Comparison of ENCODE assay signal across 24 cellular contexts in genomic region chr4:29467044-29467717, GRCh38.
DNase-seq lines count a peak whose midpoint lies in the region; ATAC-seq, FAIRE-seq and TF ChIP-seq lines count a peak whose summit lies in the region.
"Had no signal": no experiment of that assay in that cellular context is flagged by ENCODE, and none has a peak within 500 bp of the region (broad histone marks: within the 10 kb centered on the region; RNA-seq: fewer than 3 reads in every experiment).

No MANE protein-coding gene starts in this region.

- H3K9me3 Mint-ChIP-seq in MCF 10A (ENCODE audit: unreplicated experiment) = peaks cover 8% of the 10 kb centered on the region

- H3K9me3 ChIP-seq in breast epithelium = no peaks in the 10 kb centered on the region
- H3K9me3 ChIP-seq in tibial nerve = no peaks in the 10 kb centered on the region
- H3K9me3 ChIP-seq: neutrophil, Peyer's patch, prostate gland, upper lobe of left lung had no signal

- POLR2A ChIA-PET in MCF 10A (lab: Yijun Ruan, JAX) = interaction anchor here (0.6 to 0.9 kb wide), 2 partner anchors 46 to 96 kb away, joined by 3 read pairs; no protein-coding TSS in a partner anchor

- WGBS in tibial nerve, 2 donors = 37 to 57% methylated on average over 1 of the region's 1 CpG

- TF ChIP-seq CTCF in MCF 10A (IDR thresholded peaks at IDR 0.05; ENCODE audit: unreplicated experiment) (no peak), breast epithelium (IDR thresholded peaks at IDR 0.05) (no peak), tibial nerve (IDR thresholded peaks at IDR 0.05) (no peak)

- TF ChIP-seq POLR2A in breast epithelium (IDR thresholded peaks at IDR 0.05) (no peak), tibial nerve (IDR thresholded peaks at IDR 0.05) (no peak)

- H3K27me3 ChIP-seq in breast epithelium (no peaks in the 10 kb centered on the region), tibial nerve (no peaks in the 10 kb centered on the region)
- H3K27me3 ChIP-seq: dorsolateral prefrontal cortex, neutrophil, Peyer's patch, upper lobe of left lung had no signal

- BruUV-seq in MCF 10A (replicated peaks; lab: Mats Ljungman, UMichigan) = no TSS peak

- H3K36me3 ChIP-seq in breast epithelium = no peaks in the 10 kb centered on the region
- H3K36me3 ChIP-seq in tibial nerve = no peaks in the 10 kb centered on the region
- H3K36me3 ChIP-seq: neutrophil, Peyer's patch, prostate gland, upper lobe of left lung had no signal

- DNase-seq in MCF 10A (ENCODE audit: unreplicated experiment) (peak; percentile 4), breast epithelium (ENCODE audit: low spot score in 2 of 2) (no peak), NOMO-1 treated with DMSO at 0.1 percent for 48 hours (lab: John Stamatoyannopoulos, UW; ENCODE audit: unreplicated experiment) (no peak), NCI-H774 (lab: John Stamatoyannopoulos, UW) (no peak), tibial nerve (ENCODE audit: low spot score in 2 of 2) (no peak)
- DNase-seq: activated CD4-positive, alpha-beta memory T cell treated with anti-CD3 and anti-CD28 coated beads for 36 hours; activated naive CD8-positive, alpha-beta T cell treated with anti-CD3 and anti-CD28 coated beads for 36 hours; CD8-positive, alpha-beta memory T cell; cerebellar nuclear complex; dorsolateral prefrontal cortex; HCEC 1CT; mammary epithelial cell; NCI-H1105; NCI-H2081; NCI-H345; Peyer's patch; stimulated activated CD8-positive, alpha-beta memory T cell treated with anti-CD3 and anti-CD28 coated beads, Interleukin-4, amount 100 ng/mL, for 48 hours; upper lobe of left lung had no signal

- no peak overlapping the region for H3K27ac ChIP-seq in breast epithelium
- no peak overlapping the region for H3K27ac ChIP-seq in tibial nerve
- H3K27ac ChIP-seq: dorsolateral prefrontal cortex, neutrophil, Peyer's patch, prostate gland, upper lobe of left lung had no signal

- CTCF ChIA-PET in MCF 10A (lab: Yijun Ruan, JAX) = interaction anchor here (1.3 kb wide), 1 partner anchor 13 kb away, joined by 4 read pairs; no protein-coding TSS in a partner anchor

- H3K4me3 ChIP-seq in breast epithelium (no peak overlapping the region), tibial nerve (no peak overlapping the region)
- H3K4me3 ChIP-seq: dorsolateral prefrontal cortex, GM12878, Peyer's patch, prostate gland, upper lobe of left lung had no signal

- H3K36me3 Mint-ChIP-seq in MCF 10A (ENCODE audit: insufficient read depth, unreplicated experiment) = no peaks in the 10 kb centered on the region
- H3K36me3 Mint-ChIP-seq: activated CD4-positive, alpha-beta memory T cell treated with anti-CD3 and anti-CD28 coated beads for 36 hours; activated naive CD8-positive, alpha-beta T cell treated with anti-CD3 and anti-CD28 coated beads for 36 hours; CD8-positive, alpha-beta memory T cell had no signal

- H3K4me1 Mint-ChIP-seq in MCF 10A (ENCODE audit: insufficient read depth, unreplicated experiment) = no peaks in the 10 kb centered on the region
- H3K4me1 Mint-ChIP-seq: activated naive CD8-positive, alpha-beta T cell treated with anti-CD3 and anti-CD28 coated beads for 36 hours; CD8-positive, alpha-beta memory T cell had no signal

- intact Hi-C loops in MCF 10A (cut with micrococcal nuclease) = no loop called here
- intact Hi-C loops in breast epithelium (cut with DNase I; ENCODE audit: low total_unique reads) = no loop called here

- TF ChIP-seq EP300 in tibial nerve (IDR thresholded peaks at IDR 0.05) = no peak

- H3K4me1 ChIP-seq in breast epithelium = no peaks in the 10 kb centered on the region
- H3K4me1 ChIP-seq in tibial nerve = no peaks in the 10 kb centered on the region
- H3K4me1 ChIP-seq: Peyer's patch, prostate gland, upper lobe of left lung had no signal

- ATAC-seq in SK-N-SH treated with all-trans-retinoic acid at 6 μM for 48 hours (peak; percentile 94), GM19328 (IDR thresholded peaks at IDR 0.05; ENCODE audit: unreplicated experiment) (no peak)
- ATAC-seq: GM12878 had no signal

- H3K27ac Mint-ChIP-seq in MCF 10A (ENCODE audit: low read depth, unreplicated experiment) = no peak overlapping the region
- H3K27ac Mint-ChIP-seq: activated CD4-positive, alpha-beta memory T cell treated with anti-CD3 and anti-CD28 coated beads for 36 hours; activated naive CD8-positive, alpha-beta T cell treated with anti-CD3 and anti-CD28 coated beads for 36 hours; CD8-positive, alpha-beta memory T cell had no signal

- peak; percentile 92 for FAIRE-seq in endometrium (lab: Jason Lieb, UNC)
- FAIRE-seq: GM12878 had no signal

- H3K27me3 Mint-ChIP-seq in MCF 10A (ENCODE audit: insufficient read depth, unreplicated experiment) = no peaks in the 10 kb centered on the region
- H3K27me3 Mint-ChIP-seq: activated CD4-positive, alpha-beta memory T cell treated with anti-CD3 and anti-CD28 coated beads for 36 hours; activated naive CD8-positive, alpha-beta T cell treated with anti-CD3 and anti-CD28 coated beads for 36 hours; CD8-positive, alpha-beta memory T cell had no signal

- no peak overlapping the region for H3K4me3 Mint-ChIP-seq in MCF 10A (ENCODE audit: unreplicated experiment)
- H3K4me3 Mint-ChIP-seq: activated CD4-positive, alpha-beta memory T cell treated with anti-CD3 and anti-CD28 coated beads for 36 hours; activated naive CD8-positive, alpha-beta T cell treated with anti-CD3 and anti-CD28 coated beads for 36 hours; CD8-positive, alpha-beta memory T cell had no signal

TF ChIP-seq in SK-N-SH treated with all-trans-retinoic acid at 6 μM for 48 hours, 23 proteins besides CTCF, POLR2A, EP300 and RAD21:
- TF ChIP-seq TOX (CRISPR knock-in tag; IDR thresholded peaks at IDR 0.05; ENCODE audit: borderline replicate concordance) (no peak), SNAI2 (CRISPR knock-in tag; IDR thresholded peaks at IDR 0.05) (no peak), GLIS3 (CRISPR knock-in tag; IDR thresholded peaks at IDR 0.05) (no peak), ZFP3 (CRISPR knock-in tag; IDR thresholded peaks at IDR 0.05) (no peak), ISL1 (CRISPR knock-in tag; IDR thresholded peaks at IDR 0.05) (no peak), ZNF565 (CRISPR knock-in tag; conservative IDR thresholded peaks at IDR 0.05; ENCODE audit: low read depth) (no peak), ZC3H10 (CRISPR knock-in tag; IDR thresholded peaks at IDR 0.05) (no peak), ESRRG (CRISPR knock-in tag; IDR thresholded peaks at IDR 0.05) (no peak), OSR1 (CRISPR knock-in tag; IDR thresholded peaks at IDR 0.05) (no peak)
TF ChIP-seq in SK-N-SH treated with all-trans-retinoic acid at 6 μM for 48 hours: peak in this region for 0.
